ENCODE assay signal across 12 cellular contexts in the genomic region with DNA sequence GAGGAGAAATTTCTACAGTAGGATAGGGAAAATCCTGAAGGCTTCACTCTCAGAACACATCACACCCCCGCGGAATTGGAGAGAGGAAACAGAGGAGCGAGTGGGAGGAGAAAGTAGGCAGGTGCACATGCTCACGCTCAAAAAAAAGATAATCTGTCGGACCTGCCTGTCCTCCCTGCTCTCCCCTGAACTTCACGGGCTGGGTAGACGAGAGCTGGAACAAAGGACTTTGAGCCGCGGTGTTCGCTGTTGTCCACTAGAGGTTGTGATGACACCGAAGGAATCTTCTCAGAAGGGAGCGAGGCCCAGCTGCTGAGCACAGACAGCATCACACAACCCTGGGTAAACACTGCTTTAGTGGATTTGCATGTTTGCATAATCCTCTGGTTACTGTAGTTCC. TPM values are rescaled to one million over a fixed set of nuclear protein-coding genes. Genes with fewer than 3 reads are reported as not detected.
DNase-seq lines count a peak whose midpoint lies in the region; ATAC-seq and TF ChIP-seq lines count a peak whose summit lies in the region.
"Had no signal": no experiment of that assay in that cellular context is flagged by ENCODE, and none has a peak within 500 bp of the region (broad histone marks: within the 10 kb centered on the region; RNA-seq: fewer than 3 reads in every experiment).

No MANE protein-coding gene starts in this region.

- peaks cover 6% of the 10 kb centered on the region for H3K23me2 ChIP-seq in H9 (ENCODE audit: insufficient read length, low read depth, low read length, poor library complexity, severe bottlenecking)

- H3K23ac ChIP-seq in H9 (ENCODE audit: insufficient read length, low read depth, low read length): no peak overlapping the region

- H3K79me1 ChIP-seq in H9 (ENCODE audit: insufficient read depth, low read depth, low read length, poor library complexity, severe bottlenecking): no peaks in the 10 kb centered on the region

- no peak overlapping the region for H2BK5ac ChIP-seq in H9 (ENCODE audit: insufficient read length, low read length)

- H3T11ph ChIP-seq in H9 (ENCODE audit: low read length): no peak overlapping the region

- H4K8ac ChIP-seq in H9 (replicated peaks; ENCODE audit: insufficient read length, low read depth, low read length): no peak overlapping the region

- no peak overlapping the region for H3K27ac ChIP-seq in H9 (ENCODE audit: insufficient read length, low read depth, low read length)

- WGBS in H9 (ENCODE audit: extremely low coverage, insufficient read length, low lambda C conversion rate): no CpG with 5 or more reads among the region's 12 CpGs

- no peak overlapping the region for H2AFZ ChIP-seq in H9 (ENCODE audit: low read length)

- no peak overlapping the region for H3K18ac ChIP-seq in H9 (ENCODE audit: insufficient read length, low read depth, low read length)

- no peak for ATAC-seq in HG03432 (IDR thresholded peaks at IDR 0.05; ENCODE audit: unreplicated experiment)
- no peak for ATAC-seq in stimulated activated naive CD8-positive, alpha-beta T cell treated with anti-CD3 and anti-CD28 coated beads, Interleukin-15, amount 100 ng/mL, for 72 hours

- H3K36me3 ChIP-seq in NT2/D1 (ENCODE audit: insufficient read depth, insufficient read length, low read length): no peaks in the 10 kb centered on the region

- H3K27me3 Mint-ChIP-seq in H9 (ENCODE audit: low read depth): peaks cover 70% of the 10 kb centered on the region
- H3K27me3 Mint-ChIP-seq in stimulated activated naive CD8-positive, alpha-beta T cell treated with anti-CD3 and anti-CD28 coated beads, Interleukin-15, amount 100 ng/mL, for 72 hours: peaks cover 55% of the 10 kb centered on the region

- H4K5ac ChIP-seq in H9 (ENCODE audit: insufficient read length, low read depth, low read length): no peak overlapping the region

- peak overlapping the region in 1 of 2 experiments; percentile 2; a peak in 1 of 5 replicates for H3K4me3 Mint-ChIP-seq in H9
- no peak overlapping the region for H3K4me3 Mint-ChIP-seq in stimulated activated naive CD8-positive, alpha-beta T cell treated with anti-CD3 and anti-CD28 coated beads, Interleukin-15, amount 100 ng/mL, for 72 hours

- H3K14ac ChIP-seq in H9 (ENCODE audit: insufficient read depth, low read length): no peak overlapping the region

- H3K27me3 ChIP-seq in H9 (ENCODE audit: insufficient read depth, low read length): peaks cover 13% of the 10 kb centered on the region; the same call in 1 of the 2 replicates
- peaks cover 17% of the 10 kb centered on the region for H3K27me3 ChIP-seq in NT2/D1 (ENCODE audit: insufficient read depth, insufficient read length)

- TF ChIP-seq CTCF in AG10803 (conservative IDR thresholded peaks at IDR 0.05; ENCODE audit: low read length) (peak; percentile 16; the same call in 1 of the 2 replicates), H9 (conservative IDR thresholded peaks at IDR 0.05) (peak; percentile 70)

- no peak overlapping the region for H2BK12ac ChIP-seq in H9 (ENCODE audit: insufficient read length, low read depth, low read length)

- H3K9me3 ChIP-seq in H9 (ENCODE audit: control insufficient read depth, low read depth, low read length) (no peaks in the 10 kb centered on the region), NT2/D1 (ENCODE audit: insufficient read depth, low read length) (no peaks in the 10 kb centered on the region)

- H3K4ac ChIP-seq in H9 (ENCODE audit: low read depth, low read length): no peak overlapping the region

- no peak overlapping the region for H2BK120ac ChIP-seq in H9 (ENCODE audit: low read depth, low read length, poor library complexity, severe bottlenecking)

- H3K56ac ChIP-seq in H9 (ENCODE audit: insufficient read length, low read depth, low read length): no peak overlapping the region

- H3K4me3 ChIP-seq in AG10803 (ENCODE audit: low read length): no peak overlapping the region
- H3K4me3 ChIP-seq in NT2/D1 (ENCODE audit: insufficient read length, low read depth): no peak overlapping the region

- DNase-seq in AG10803 (ENCODE audit: low read depth) (peak; percentile 3), H9 (peak; percentile 79), NT2/D1 (ENCODE audit: low read depth, low spot score) (peak; percentile 79), iPS DF 19.7 (ENCODE audit: low read depth, low spot score) (peak; percentile 70), erythroblast (lab: John Stamatoyannopoulos, UW) (no peak)
- DNase-seq in activated CD4-positive, alpha-beta T cell treated with anti-CD3 and anti-CD28 coated beads for 48 hours: no peak
- DNase-seq in stimulated activated naive CD8-positive, alpha-beta T cell treated with anti-CD3 and anti-CD28 coated beads, Interleukin-15, amount 100 ng/mL, for 72 hours: no peak
- DNase-seq: activated CD4-positive, CD25-positive, alpha-beta regulatory T cell treated with anti-CD3 and anti-CD28 coated beads, Interleukin-2, amount 50 U/mL, for 72 hours; DMS79 treated with DMSO at 0.1 percent for 48 hours; mesenchymal stem cell had no signal

- no peaks in the 10 kb centered on the region for H4K20me1 ChIP-seq in H9 (ENCODE audit: control insufficient read depth, insufficient read depth, insufficient read length)

- H4K91ac ChIP-seq in H9 (ENCODE audit: insufficient read length, low read depth, low read length): no peak overlapping the region

- no peaks in the 10 kb centered on the region for H3K79me2 ChIP-seq in H9 (ENCODE audit: insufficient read depth, low read length)

- no peaks in the 10 kb centered on the region for H3K36me3 Mint-ChIP-seq in H9 (ENCODE audit: insufficient read depth in 1 of 3, low read depth in 3 of 3)

- H3K9me3 Mint-ChIP-seq in H9: no peaks in the 10 kb centered on the region; a peak in 1 of 5 replicates
- H3K9me3 Mint-ChIP-seq in stimulated activated naive CD8-positive, alpha-beta T cell treated with anti-CD3 and anti-CD28 coated beads, Interleukin-15, amount 100 ng/mL, for 72 hours: no peaks in the 10 kb centered on the region

- H3K4me1 ChIP-seq in H9 (ENCODE audit: insufficient read depth, low read length) (no peaks in the 10 kb centered on the region), NT2/D1 (ENCODE audit: insufficient read depth, insufficient read length) (no peaks in the 10 kb centered on the region)

- no peak for TF ChIP-seq POLR2A in erythroblast (IDR thresholded peaks at IDR 0.05; ENCODE audit: low read length)

- H3K4me2 ChIP-seq in H9 (ENCODE audit: insufficient read depth, insufficient read length, low read length): no peak overlapping the region

- H3K27ac Mint-ChIP-seq in H9: no peak overlapping the region
- H3K27ac Mint-ChIP-seq in stimulated activated naive CD8-positive, alpha-beta T cell treated with anti-CD3 and anti-CD28 coated beads, Interleukin-15, amount 100 ng/mL, for 72 hours: no peak overlapping the region

- H2BK15ac ChIP-seq in H9 (ENCODE audit: low read depth, low read length): no peak overlapping the region

- H3K4me1 Mint-ChIP-seq in H9: peaks cover 17 to 25% of the 10 kb centered on the region in 2 experiments
- H3K4me1 Mint-ChIP-seq in stimulated activated naive CD8-positive, alpha-beta T cell treated with anti-CD3 and anti-CD28 coated beads, Interleukin-15, amount 100 ng/mL, for 72 hours: no peaks in the 10 kb centered on the region

- H3K9ac ChIP-seq in H9 (ENCODE audit: extremely low read depth, insufficient read length, low read length) (no peak overlapping the region), NT2/D1 (ENCODE audit: insufficient read length, low read depth) (no peak overlapping the region)

- H2BK20ac ChIP-seq in H9 (ENCODE audit: low read depth, low read length, poor library complexity, severe bottlenecking): no peak overlapping the region

- H2AK5ac ChIP-seq in H9 (ENCODE audit: insufficient read length, low read length): no peak overlapping the region

RNA-seq across cellular contexts. Expression of a gene that starts 5.0 kb away (rescaled TPM):
- 0.09 and 0.13 TPM in 2 replicates for total RNA-seq in H9 (2021)
- total RNA-seq: NCI-H460 had no signal

Comparison
In these comparisons a context has a peak if more than half of its experiments do, and no peak if none do; other contexts are left out.
1. DNase-seq: peak in AG10803 (single experiment), H9 (single experiment), NT2/D1 (single experiment) and iPS DF 19.7 (single experiment); none in erythroblast (0 of 2), activated CD4-positive, alpha-beta T cell treated with anti-CD3 and anti-CD28 coated beads for 48 hours (single experiment) and stimulated activated naive CD8-positive, alpha-beta T cell treated with anti-CD3 and anti-CD28 coated beads, Interleukin-15, amount 100 ng/mL, for 72 hours (0 of 2).